Comparison of ENCODE assay signal across 1 cellular context in the genomic region with DNA sequence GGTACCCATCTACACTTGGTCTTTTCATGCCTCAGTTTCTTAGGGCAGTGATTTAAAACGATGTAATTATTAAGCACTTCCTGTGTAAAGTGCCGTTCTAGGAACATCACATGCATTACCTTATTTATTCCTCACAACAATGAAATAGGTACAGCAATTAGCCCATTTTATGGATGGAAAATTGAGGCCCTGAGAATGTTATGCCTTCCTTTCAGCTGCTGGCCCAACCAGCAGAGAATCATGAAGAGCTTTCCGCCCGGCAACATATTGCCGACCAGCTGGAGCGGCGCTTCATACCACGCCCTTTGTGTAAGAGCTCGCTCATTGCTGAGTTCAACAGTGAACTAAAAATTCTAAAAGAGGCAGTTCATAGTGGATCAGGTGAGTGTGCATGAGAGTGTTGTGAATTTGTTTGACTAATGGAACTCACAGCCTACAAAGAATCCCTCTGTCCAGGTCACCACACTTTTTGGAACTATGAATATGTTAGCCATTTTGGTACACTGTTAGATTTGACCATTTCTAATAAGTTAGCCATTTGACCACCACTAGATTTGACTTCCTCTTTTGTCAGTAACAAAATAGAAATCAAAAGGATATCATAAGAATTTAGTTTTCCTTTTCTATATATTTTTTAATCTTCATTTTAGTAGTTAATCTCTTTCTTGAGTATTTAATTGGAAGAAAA.
A peak's percentile ranks its signal among the peaks of the same experiment; 100 is the strongest.
TF ChIP-seq lines count a peak whose summit lies in the region.

No MANE protein-coding gene starts in this region.

TF ChIP-seq in GM12878, 131 proteins besides CTCF, POLR2A, EP300 and RAD21 (continued from another document):
- TF ChIP-seq, protein P1, sequence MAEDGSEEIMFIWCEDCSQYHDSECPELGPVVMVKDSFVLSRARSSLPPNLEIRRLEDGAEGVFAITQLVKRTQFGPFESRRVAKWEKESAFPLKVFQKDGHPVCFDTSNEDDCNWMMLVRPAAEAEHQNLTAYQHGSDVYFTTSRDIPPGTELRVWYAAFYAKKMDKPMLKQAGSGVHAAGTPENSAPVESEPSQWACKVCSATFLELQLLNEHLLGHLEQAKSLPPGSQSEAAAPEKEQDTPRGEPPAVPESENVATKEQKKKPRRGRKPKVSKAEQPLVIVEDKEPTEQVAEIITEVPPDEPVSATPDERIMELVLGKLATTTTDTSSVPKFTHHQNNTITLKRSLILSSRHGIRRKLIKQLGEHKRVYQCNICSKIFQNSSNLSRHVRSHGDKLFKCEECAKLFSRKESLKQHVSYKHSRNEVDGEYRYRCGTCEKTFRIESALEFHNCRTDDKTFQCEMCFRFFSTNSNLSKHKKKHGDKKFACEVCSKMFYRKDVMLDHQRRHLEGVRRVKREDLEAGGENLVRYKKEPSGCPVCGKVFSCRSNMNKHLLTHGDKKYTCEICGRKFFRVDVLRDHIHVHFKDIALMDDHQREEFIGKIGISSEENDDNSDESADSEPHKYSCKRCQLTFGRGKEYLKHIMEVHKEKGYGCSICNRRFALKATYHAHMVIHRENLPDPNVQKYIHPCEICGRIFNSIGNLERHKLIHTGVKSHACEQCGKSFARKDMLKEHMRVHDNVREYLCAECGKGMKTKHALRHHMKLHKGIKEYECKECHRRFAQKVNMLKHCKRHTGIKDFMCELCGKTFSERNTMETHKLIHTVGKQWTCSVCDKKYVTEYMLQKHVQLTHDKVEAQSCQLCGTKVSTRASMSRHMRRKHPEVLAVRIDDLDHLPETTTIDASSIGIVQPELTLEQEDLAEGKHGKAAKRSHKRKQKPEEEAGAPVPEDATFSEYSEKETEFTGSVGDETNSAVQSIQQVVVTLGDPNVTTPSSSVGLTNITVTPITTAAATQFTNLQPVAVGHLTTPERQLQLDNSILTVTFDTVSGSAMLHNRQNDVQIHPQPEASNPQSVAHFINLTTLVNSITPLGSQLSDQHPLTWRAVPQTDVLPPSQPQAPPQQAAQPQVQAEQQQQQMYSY (CRISPR knock-in tag; IDR thresholded peaks at IDR 0.05) = no peak
- TF ChIP-seq SPI1 (IDR thresholded peaks at IDR 0.05; ENCODE audit: borderline replicate concordance, insufficient read depth, low read depth, low read length) (peak; percentile 71; the same call in 1 of the 2 replicates), GABPA (IDR thresholded peaks at IDR 0.05; ENCODE audit: low read depth) (no peak), SMARCA5 (IDR thresholded peaks at IDR 0.05) (0 out of 2 replicates have a peak, but pooled peaks have one; percentile 35), BCL11A (IDR thresholded peaks at IDR 0.05; ENCODE audit: low read depth, low read length) (no peak), JUNB (IDR thresholded peaks at IDR 0.05) (no peak), STAT1 (conservative IDR thresholded peaks at IDR 0.05) (no peak), RB1 (IDR thresholded peaks at IDR 0.05; ENCODE audit: borderline replicate concordance) (no peak), NR2C1 (IDR thresholded peaks at IDR 0.05) (no peak)
- TF ChIP-seq, protein P2, sequence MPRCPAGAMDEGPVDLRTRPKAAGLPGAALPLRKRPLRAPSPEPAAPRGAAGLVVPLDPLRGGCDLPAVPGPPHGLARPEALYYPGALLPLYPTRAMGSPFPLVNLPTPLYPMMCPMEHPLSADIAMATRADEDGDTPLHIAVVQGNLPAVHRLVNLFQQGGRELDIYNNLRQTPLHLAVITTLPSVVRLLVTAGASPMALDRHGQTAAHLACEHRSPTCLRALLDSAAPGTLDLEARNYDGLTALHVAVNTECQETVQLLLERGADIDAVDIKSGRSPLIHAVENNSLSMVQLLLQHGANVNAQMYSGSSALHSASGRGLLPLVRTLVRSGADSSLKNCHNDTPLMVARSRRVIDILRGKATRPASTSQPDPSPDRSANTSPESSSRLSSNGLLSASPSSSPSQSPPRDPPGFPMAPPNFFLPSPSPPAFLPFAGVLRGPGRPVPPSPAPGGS (IDR thresholded peaks at IDR 0.05; ENCODE audit: borderline replicate concordance, insufficient read depth, low read depth, low read length, poor library complexity, severe bottlenecking) = no peak
- TF ChIP-seq, protein P3, sequence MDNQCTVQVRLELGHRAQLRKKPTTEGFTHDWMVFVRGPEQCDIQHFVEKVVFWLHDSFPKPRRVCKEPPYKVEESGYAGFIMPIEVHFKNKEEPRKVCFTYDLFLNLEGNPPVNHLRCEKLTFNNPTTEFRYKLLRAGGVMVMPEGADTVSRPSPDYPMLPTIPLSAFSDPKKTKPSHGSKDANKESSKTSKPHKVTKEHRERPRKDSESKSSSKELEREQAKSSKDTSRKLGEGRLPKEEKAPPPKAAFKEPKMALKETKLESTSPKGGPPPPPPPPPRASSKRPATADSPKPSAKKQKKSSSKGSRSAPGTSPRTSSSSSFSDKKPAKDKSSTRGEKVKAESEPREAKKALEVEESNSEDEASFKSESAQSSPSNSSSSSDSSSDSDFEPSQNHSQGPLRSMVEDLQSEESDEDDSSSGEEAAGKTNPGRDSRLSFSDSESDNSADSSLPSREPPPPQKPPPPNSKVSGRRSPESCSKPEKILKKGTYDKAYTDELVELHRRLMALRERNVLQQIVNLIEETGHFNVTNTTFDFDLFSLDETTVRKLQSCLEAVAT (IDR thresholded peaks at IDR 0.05) = peak; percentile 29; the same call in 1 of the 2 replicates
TF ChIP-seq in GM12878: peak in this region for 3.
